2 cellular contexts compared by ENCODE assay signal in genomic region chr1:108701176-108701849, GRCh38.
TF ChIP-seq lines count a peak whose summit lies in the region.

No MANE protein-coding gene starts in this region.

TF ChIP-seq in HepG2, 621 proteins besides CTCF, POLR2A, EP300 and RAD21:
- TF ChIP-seq ZNF616 (CRISPR knock-in tag; IDR thresholded peaks at IDR 0.05; ENCODE audit: low read depth) (no peak), AGO2 (optimal IDR thresholded peaks at IDR 0.05; ENCODE audit: low read depth, low read length) (peak; percentile 30), RBFOX2 (IDR thresholded peaks at IDR 0.05; ENCODE audit: low read depth, low read length) (peak; percentile 54), MLX (CRISPR knock-in tag; IDR thresholded peaks at IDR 0.05) (no peak)
TF ChIP-seq in HepG2: peak in this region for 2.

TF ChIP-seq in PFSK-1, 5 proteins besides CTCF, POLR2A, EP300 and RAD21:
- no peak for TF ChIP-seq FOXP2 (optimal IDR thresholded peaks at IDR 0.05; ENCODE audit: borderline replicate concordance, extremely low read depth, extremely low read length, insufficient read depth)
- no peak for TF ChIP-seq TAF1 (IDR thresholded peaks at IDR 0.05; ENCODE audit: borderline replicate concordance, insufficient read depth, low read length)
- TF ChIP-seq POLR2AphosphoS5 (IDR thresholded peaks at IDR 0.05; ENCODE audit: low read depth, low read length): 0 out of 2 replicates have a peak, but pooled peaks have one; percentile 3
- no peak for TF ChIP-seq SIN3A (IDR thresholded peaks at IDR 0.05; ENCODE audit: borderline replicate concordance, insufficient read depth, low read length)
